ENCODE assay signal across 17 cellular contexts in the genomic region with DNA sequence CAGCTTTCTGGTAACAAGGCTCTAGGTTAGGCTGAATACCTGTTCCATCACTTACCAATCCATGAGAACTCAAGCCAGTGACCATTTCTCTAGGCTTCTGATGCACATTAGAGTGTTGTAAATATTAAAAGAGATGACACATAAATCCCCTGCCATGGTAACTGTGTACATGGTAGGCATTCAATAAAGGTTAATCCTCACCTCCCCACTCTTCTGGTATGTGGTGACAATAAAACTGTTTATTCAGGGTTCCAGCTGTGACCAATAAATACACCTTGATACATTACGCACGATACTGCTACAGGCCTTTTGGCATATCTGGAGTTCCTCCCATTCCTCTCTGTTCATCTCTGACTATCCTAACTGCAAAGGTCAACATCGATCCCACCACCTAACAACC.
"Had no signal": no experiment of that assay in that cellular context is flagged by ENCODE, and none has a peak within 500 bp of the region (broad histone marks: within the 10 kb centered on the region; RNA-seq: fewer than 3 reads in every experiment).

No MANE protein-coding gene starts in this region.

- H3K27ac ChIP-seq: cardiac muscle cell, left lung, spleen, WERI-Rb-1 had no signal

- H3K4me3 ChIP-seq: cardiac muscle cell, esophagus squamous epithelium, left lung, spleen had no signal

- H3K9me3 ChIP-seq: esophagus squamous epithelium, left lung, spleen had no signal

- H3K27me3 ChIP-seq: cardiac muscle cell, esophagus squamous epithelium, left lung, spleen had no signal

- ATAC-seq: left lung; stimulated activated memory B cell treated with anti-CD40 and anti-IgM and Interleukin-4, amounts not matched to agents 10 μg/mL and 1 μg/mL and 100 μg/mL, for 72 hours had no signal

- DNase-seq: activated CD4-positive, alpha-beta T cell treated with anti-CD3 and anti-CD28 coated beads for 1 hour; dermis blood vessel endothelial cell; effector memory CD4-positive, alpha-beta T cell; esophagus squamous epithelium; kidney; left lung; midbrain; nephron progenitor cell; occipital lobe; posterior cingulate gyrus; retina; spleen; stimulated activated CD4-positive, alpha-beta T cell treated with anti-CD3 and anti-CD28 coated beads, Interleukin-4, amount 100 ng/mL, for 4 hours; T-helper 2 cell; WERI-Rb-1 had no signal

- H3K36me3 ChIP-seq: cardiac muscle cell, left lung, spleen, WERI-Rb-1 had no signal
